In genomic region chr9:21933281-21933680, GRCh38 we compare ENCODE assay signal across 29 cellular contexts.
DNase-seq lines count a peak whose midpoint lies in the region; ATAC-seq, FAIRE-seq and TF ChIP-seq lines count a peak whose summit lies in the region.
"Had no signal": no experiment of that assay in that cellular context is flagged by ENCODE, and none has a peak within 500 bp of the region (broad histone marks: within the 10 kb centered on the region; RNA-seq: fewer than 3 reads in every experiment).

No MANE protein-coding gene starts in this region.

- H3K27ac Mint-ChIP-seq in Calu3 (ENCODE audit: unreplicated experiment) = peak overlapping the region; percentile 54
- H3K27ac Mint-ChIP-seq: activated naive CD4-positive, alpha-beta T cell treated with anti-CD3 and anti-CD28 coated beads for 36 hours; activated T-cell treated with anti-CD3 and anti-CD28 coated beads, Interleukin-2, amount 50 U/mL, for 72 hours; B cell; CD8-positive, alpha-beta T cell; stimulated activated naive CD8-positive, alpha-beta T cell treated with anti-CD3 and anti-CD28 coated beads, Interleukin-15, Interleukin-2, amounts not matched to agents 100 ng/mL and 50 ng/mL, for 24 hours; T-cell had no signal

- H3K36me3 ChIP-seq in HUES6 (ENCODE audit: control insufficient read depth, insufficient read depth, low read length) = peaks cover 6% of the 10 kb centered on the region; the same call in 1 of the 2 replicates
- H3K36me3 ChIP-seq in keratinocyte (ENCODE audit: control insufficient read depth in 2 of 2, extremely low read depth in 1 of 2, insufficient read depth in 2 of 2, low read length in 2 of 2) = no peaks in the 10 kb centered on the region
- H3K36me3 ChIP-seq in spleen = peaks cover 0 to 17% (median 0%) of the 10 kb centered on the region in 6 donors
- H3K36me3 ChIP-seq: brain microvascular endothelial cell, SJCRH30 had no signal

- TF ChIP-seq CTCF in Calu3 (IDR thresholded peaks at IDR 0.05; ENCODE audit: unreplicated experiment) (no peak), keratinocyte (optimal IDR thresholded peaks at IDR 0.05 in 1 of 3, IDR thresholded peaks at IDR 0.05 in 1 of 3, conservative IDR thresholded peaks at IDR 0.05 in 1 of 3; ENCODE audit: extremely low read depth in 1 of 3, insufficient read depth in 2 of 3, low read length in 3 of 3) (no peak), spleen (IDR thresholded peaks at IDR 0.05 in 8 of 11, conservative IDR thresholded peaks at IDR 0.05 in 3 of 11) (no peak)

- H3K4me3 ChIP-seq in HUES6 (ENCODE audit: low read depth, low read length) = peak overlapping the region; percentile 34; the same call in 1 of the 2 replicates
- peak overlapping the region in 2 of 3 experiments; percentile 17 to 50 for H3K4me3 ChIP-seq in keratinocyte (ENCODE audit: control insufficient read depth in 2 of 3, extremely low read depth in 1 of 3, insufficient read depth in 2 of 3, low read depth in 1 of 3, low read length in 3 of 3)
- no peak overlapping the region for H3K4me3 ChIP-seq in spleen
- H3K4me3 ChIP-seq: heart right ventricle, left ventricle myocardium inferior, SJCRH30 had no signal

- no peak overlapping the region for H3K4me3 Mint-ChIP-seq in Calu3 (ENCODE audit: low read depth, unreplicated experiment)
- H3K4me3 Mint-ChIP-seq: activated naive CD4-positive, alpha-beta T cell treated with anti-CD3 and anti-CD28 coated beads for 36 hours; activated T-cell treated with anti-CD3 and anti-CD28 coated beads, Interleukin-2, amount 50 U/mL, for 72 hours; B cell; CD8-positive, alpha-beta T cell; naive thymus-derived CD8-positive, alpha-beta T cell; stimulated activated naive CD8-positive, alpha-beta T cell treated with anti-CD3 and anti-CD28 coated beads, Interleukin-15, Interleukin-2, amounts not matched to agents 100 ng/mL and 50 ng/mL, for 24 hours; T-cell had no signal

- no peaks in the 10 kb centered on the region for H3K79me2 ChIP-seq in keratinocyte (ENCODE audit: control insufficient read depth, insufficient read depth, low read length)

- intact Hi-C loops in Calu3 (cut with micrococcal nuclease; ENCODE audit: unreplicated experiment) = no loop called here
- intact Hi-C loops in spleen (cut with DNase I; ENCODE audit: low total_unique reads) = no loop called here

- no peaks in the 10 kb centered on the region for H3K9me1 ChIP-seq in keratinocyte (ENCODE audit: control insufficient read depth, extremely low read depth, insufficient read depth, low read length)

- CTCF ChIA-PET in Calu3 (lab: Charles Lee) = interaction anchor here (0.5 to 0.8 kb wide), 2 partner anchors 14 to 70 kb away, joined by 3 read pairs; no protein-coding TSS in a partner anchor

- H3K9ac ChIP-seq in HUES6 (ENCODE audit: low read length) (no peak overlapping the region), keratinocyte (ENCODE audit: control insufficient read depth, extremely low read depth, insufficient read depth, low read length) (no peak overlapping the region)

- H3K9me3 ChIP-seq in HUES6 (ENCODE audit: control insufficient read depth, insufficient read depth, low read depth, low read length) = no peaks in the 10 kb centered on the region
- no peaks in the 10 kb centered on the region for H3K9me3 ChIP-seq in keratinocyte (ENCODE audit: control insufficient read depth, low read depth, low read length)
- no peaks in the 10 kb centered on the region for H3K9me3 ChIP-seq in spleen
- H3K9me3 ChIP-seq: heart right ventricle, left ventricle myocardium inferior, SJCRH30 had no signal

- DNase-seq in Calu3 (no peak), astrocyte of the hippocampus (ENCODE audit: low read depth, low spot score) (peak; percentile 8), keratinocyte (ENCODE audit: low read depth, low spot score) (peak; percentile 84), frontal cortex (ENCODE audit: low spot score in 2 of 2) (no peak), spleen (no peak)
- DNase-seq: activated CD4-positive, CD25-positive, alpha-beta regulatory T cell; activated naive CD4-positive, alpha-beta T cell treated with anti-CD3 and anti-CD28 coated beads for 36 hours; activated T-cell treated with anti-CD3 and anti-CD28 coated beads, Interleukin-2, amount 50 U/mL, for 72 hours; CD8-positive, alpha-beta T cell; DMS153; effector CD4-positive, alpha-beta T cell; erythroblast; H7; heart right ventricle; KG1; left ventricle myocardium inferior; midbrain; naive thymus-derived CD8-positive, alpha-beta T cell; NCI-H146; NCI-H524 treated with DMSO at 0.1 percent for 48 hours; occipital lobe; SJCRH30; T-cell had no signal

- TF ChIP-seq POLR2A in spleen (IDR thresholded peaks at IDR 0.05) = no peak

- H2AFZ ChIP-seq in keratinocyte (ENCODE audit: control insufficient read depth, low read length) = peak overlapping the region; percentile 42

- no peak for ATAC-seq in HG03095 (IDR thresholded peaks at IDR 0.05; ENCODE audit: unreplicated experiment)
- ATAC-seq: activated T-cell treated with anti-CD3 and anti-CD28 coated beads, Interleukin-2, amount 50 U/mL, for 72 hours; CD8-positive, alpha-beta T cell; heart right ventricle; naive thymus-derived CD8-positive, alpha-beta T cell; Panc1; T-cell had no signal

- H3K9me3 Mint-ChIP-seq in Calu3 (ENCODE audit: low read depth, unreplicated experiment) = no peaks in the 10 kb centered on the region
- H3K9me3 Mint-ChIP-seq: activated naive CD4-positive, alpha-beta T cell treated with anti-CD3 and anti-CD28 coated beads for 36 hours; activated T-cell treated with anti-CD3 and anti-CD28 coated beads, Interleukin-2, amount 50 U/mL, for 72 hours; CD8-positive, alpha-beta T cell; stimulated activated naive CD8-positive, alpha-beta T cell treated with anti-CD3 and anti-CD28 coated beads, Interleukin-15, Interleukin-2, amounts not matched to agents 100 ng/mL and 50 ng/mL, for 24 hours; T-cell had no signal

- no peaks in the 10 kb centered on the region for H3K27me3 ChIP-seq in HUES6 (ENCODE audit: control insufficient read depth, insufficient read depth, low read length)
- no peaks in the 10 kb centered on the region for H3K27me3 ChIP-seq in keratinocyte (ENCODE audit: control insufficient read depth, extremely low read depth, insufficient read depth, low read length)
- no peaks in the 10 kb centered on the region for H3K27me3 ChIP-seq in spleen (replicated peaks in 1 of 7)
- H3K27me3 ChIP-seq: brain microvascular endothelial cell, heart right ventricle, SJCRH30 had no signal

- H3K4me1 Mint-ChIP-seq in Calu3 (ENCODE audit: low read depth, unreplicated experiment) = peaks cover 16% of the 10 kb centered on the region
- H3K4me1 Mint-ChIP-seq: B cell; naive thymus-derived CD8-positive, alpha-beta T cell; T-cell had no signal

- dilution Hi-C loops in keratinocyte (cut with MboI; ENCODE audit: extremely low pct_ligation_motif_present, low sequenced_read_pairs) = no loop called here

- peaks cover 3% of the 10 kb centered on the region for H3K36me3 Mint-ChIP-seq in Calu3 (ENCODE audit: insufficient read depth, unreplicated experiment)

- H3K27ac ChIP-seq in HUES6 (ENCODE audit: low read depth, low read length) (peak overlapping the region; percentile 74), keratinocyte (ENCODE audit: control insufficient read depth, insufficient read depth, low read length) (peak overlapping the region; percentile 37), spleen (no peak overlapping the region)
- H3K27ac ChIP-seq: brain microvascular endothelial cell, heart right ventricle, left ventricle myocardium inferior, SJCRH30 had no signal

- H3K4me2 ChIP-seq in keratinocyte (ENCODE audit: control insufficient read depth, extremely low read depth, insufficient read depth, low read depth, low read length) = peak overlapping the region; percentile 61

- H4K20me1 ChIP-seq in keratinocyte (ENCODE audit: control insufficient read depth, extremely low read depth, insufficient read depth, low read length) = no peaks in the 10 kb centered on the region

- H3K4me1 ChIP-seq in HUES6 (ENCODE audit: control insufficient read depth, insufficient read depth, low read length) = peaks cover 33% of the 10 kb centered on the region
- peaks cover 23% of the 10 kb centered on the region for H3K4me1 ChIP-seq in keratinocyte (ENCODE audit: control insufficient read depth, extremely low read depth, insufficient read depth, low read length)
- no peaks in the 10 kb centered on the region for H3K4me1 ChIP-seq in spleen
- H3K4me1 ChIP-seq: heart right ventricle, left ventricle myocardium inferior, SJCRH30 had no signal

- peak; percentile 79 for FAIRE-seq in keratinocyte (lab: Jason Lieb, UNC)
- no peak for FAIRE-seq in frontal cortex (lab: Jason Lieb, UNC)

- no peaks in the 10 kb centered on the region for H3K27me3 Mint-ChIP-seq in Calu3 (ENCODE audit: unreplicated experiment)
- H3K27me3 Mint-ChIP-seq: B cell; naive thymus-derived CD8-positive, alpha-beta T cell; stimulated activated naive CD8-positive, alpha-beta T cell treated with anti-CD3 and anti-CD28 coated beads, Interleukin-15, Interleukin-2, amounts not matched to agents 100 ng/mL and 50 ng/mL, for 24 hours had no signal

- no TSS peak for BruUV-seq in Calu3 (replicated peaks; lab: Mats Ljungman, UMichigan)

Comparison
In these comparisons a context has a peak if more than half of its experiments do, and no peak if none do; other contexts are left out.
1. DNase-seq: peak in astrocyte of the hippocampus (single experiment) and keratinocyte (single experiment); none in Calu3 (single experiment), frontal cortex (0 of 2) and spleen (single experiment).
2. H3K27ac ChIP-seq: peak in HUES6 (single experiment) and keratinocyte (single experiment); none in spleen (0 of 8).
3. H3K4me3 ChIP-seq: peak in HUES6 (single experiment) and keratinocyte (2 of 3); none in spleen (0 of 8).